ENCODE assay signal across 22 cellular contexts in the genomic region with DNA sequence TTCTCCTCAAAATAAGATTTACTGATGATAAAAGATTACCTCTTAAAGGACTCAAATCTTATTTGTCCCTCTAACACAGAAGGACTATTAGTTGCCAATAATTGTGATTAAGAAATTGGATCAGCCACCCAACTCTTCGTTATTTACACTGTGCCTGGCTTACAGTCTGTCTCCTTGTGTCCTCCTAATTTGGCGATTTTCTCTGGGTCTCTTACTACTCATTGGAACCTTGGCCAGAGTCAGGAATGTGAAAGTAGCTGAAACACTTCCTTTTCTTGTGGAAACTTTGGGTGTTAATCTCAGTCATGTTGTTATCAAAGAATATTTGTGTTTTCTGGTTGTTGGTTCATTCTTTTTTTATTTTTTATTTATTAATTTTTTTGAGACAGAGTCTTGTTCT.
DNase-seq lines count a peak whose midpoint lies in the region; ATAC-seq and TF ChIP-seq lines count a peak whose summit lies in the region.
"Had no signal": no experiment of that assay in that cellular context is flagged by ENCODE, and none has a peak within 500 bp of the region (broad histone marks: within the 10 kb centered on the region; RNA-seq: fewer than 3 reads in every experiment).

No MANE protein-coding gene starts in this region.

- POLR2A ChIA-PET in T-cell (lab: Charles Lee): no interaction called here

- H3K27ac ChIP-seq in right cardiac atrium (ENCODE audit: low read length): no peak overlapping the region
- H3K27ac ChIP-seq: RWPE1 had no signal

- CTCF ChIA-PET in T-cell (lab: Charles Lee): no interaction called here

- H3K27ac Mint-ChIP-seq in endothelial cell (ENCODE audit: unreplicated experiment) (peak overlapping the region; percentile 48), nephron progenitor cell (peak overlapping the region; percentile 9), type B pancreatic cell (peak overlapping the region; percentile 20), T-cell (no peak overlapping the region)

- DNase-seq in right cardiac atrium (no peak), left ventricle myocardium superior (no peak), endothelial cell (ENCODE audit: low spot score) (no peak), nephron progenitor cell (no peak), type B pancreatic cell (ENCODE audit: extremely low spot score, unreplicated experiment) (no peak), NCI-H1092 (lab: John Stamatoyannopoulos, UW) (no peak), T-cell (no peak)
- DNase-seq in activated naive CD4-positive, alpha-beta T cell treated with Interleukin-2 at 50 U/mL for 16 hours: no peak
- DNase-seq: BE2C; EL; GF-D8; H9; HFFc6; MM.1S; NCI-H1048; NCI-H1436; NCI-H1930; NCI-H510A; NK-92 treated with Interleukin-12 subunit alpha and Interleukin-12 subunit beta, amount 100 ng/mL, for 24 hours; SIG-M5 had no signal

- intact Hi-C loops in right cardiac atrium (cut with DNase I) (no loop called here), left ventricle myocardium superior (cut with micrococcal nuclease) (no loop called here)

- H3K36me3 Mint-ChIP-seq in endothelial cell (ENCODE audit: low read depth, unreplicated experiment) (no peaks in the 10 kb centered on the region), nephron progenitor cell (ENCODE audit: low read depth) (no peaks in the 10 kb centered on the region), type B pancreatic cell (peaks cover 11% of the 10 kb centered on the region), T-cell (no peaks in the 10 kb centered on the region)

- H3K4me3 Mint-ChIP-seq in endothelial cell (ENCODE audit: unreplicated experiment) (no peak overlapping the region), nephron progenitor cell (no peak overlapping the region), type B pancreatic cell (no peak overlapping the region), T-cell (no peak overlapping the region)
- H3K4me3 Mint-ChIP-seq: H9, HFFc6 had no signal

- H3K27me3 Mint-ChIP-seq in endothelial cell (ENCODE audit: unreplicated experiment) (no peaks in the 10 kb centered on the region), nephron progenitor cell (ENCODE audit: low read depth, poor library complexity) (no peaks in the 10 kb centered on the region), type B pancreatic cell (no peaks in the 10 kb centered on the region), T-cell (peaks cover 8 to 34% of the 10 kb centered on the region in 2 donors)

- ATAC-seq in right cardiac atrium: peak; percentile 55 to 69
- ATAC-seq in left ventricle myocardium superior: no peak
- no peak for ATAC-seq in T-cell (replicated peaks in 1 of 4)
- ATAC-seq: K562 had no signal

- 44% methylated on average over 2 of the region's 2 CpGs for WGBS in right cardiac atrium

- H3K9me3 Mint-ChIP-seq in endothelial cell (ENCODE audit: unreplicated experiment) (no peaks in the 10 kb centered on the region), nephron progenitor cell (no peaks in the 10 kb centered on the region), type B pancreatic cell (no peaks in the 10 kb centered on the region), T-cell (no peaks in the 10 kb centered on the region)
- H3K9me3 Mint-ChIP-seq: H9, HFFc6 had no signal

- TF ChIP-seq CTCF in endothelial cell (IDR thresholded peaks at IDR 0.05; ENCODE audit: unreplicated experiment): no peak
- no peak for TF ChIP-seq CTCF in nephron progenitor cell (IDR thresholded peaks at IDR 0.05)
- TF ChIP-seq CTCF in type B pancreatic cell (conservative IDR thresholded peaks at IDR 0.05): no peak

- H3K4me3 ChIP-seq in right cardiac atrium (ENCODE audit: low read length): no peak overlapping the region
- H3K4me3 ChIP-seq: K562 had no signal

- peaks cover 10% of the 10 kb centered on the region for H3K4me1 ChIP-seq in right cardiac atrium (ENCODE audit: control insufficient read depth, insufficient read depth, low read length)

- no peaks in the 10 kb centered on the region for H3K27me3 ChIP-seq in right cardiac atrium (ENCODE audit: control insufficient read depth, insufficient read depth)
- H3K27me3 ChIP-seq: BE2C had no signal

- no peaks in the 10 kb centered on the region for H3K9me3 ChIP-seq in right cardiac atrium (ENCODE audit: control insufficient read depth, low read length)
- H3K9me3 ChIP-seq: BE2C had no signal

- H3K4me1 Mint-ChIP-seq in endothelial cell (ENCODE audit: unreplicated experiment) (peaks cover 41% of the 10 kb centered on the region), nephron progenitor cell (peaks cover 67% of the 10 kb centered on the region), type B pancreatic cell (ENCODE audit: unreplicated experiment) (peaks cover 64% of the 10 kb centered on the region), T-cell (no peaks in the 10 kb centered on the region)

Comparison
In these comparisons a context has a peak if more than half of its experiments do, and no peak if none do; other contexts are left out.
1. ATAC-seq: peak in right cardiac atrium (2 of 2); none in left ventricle myocardium superior (single experiment) and T-cell (0 of 4).
2. H3K27ac Mint-ChIP-seq: peak in endothelial cell (single experiment), nephron progenitor cell (single experiment) and type B pancreatic cell (single experiment); none in T-cell (0 of 2).